10 cellular contexts compared by ENCODE assay signal in the genomic region with DNA sequence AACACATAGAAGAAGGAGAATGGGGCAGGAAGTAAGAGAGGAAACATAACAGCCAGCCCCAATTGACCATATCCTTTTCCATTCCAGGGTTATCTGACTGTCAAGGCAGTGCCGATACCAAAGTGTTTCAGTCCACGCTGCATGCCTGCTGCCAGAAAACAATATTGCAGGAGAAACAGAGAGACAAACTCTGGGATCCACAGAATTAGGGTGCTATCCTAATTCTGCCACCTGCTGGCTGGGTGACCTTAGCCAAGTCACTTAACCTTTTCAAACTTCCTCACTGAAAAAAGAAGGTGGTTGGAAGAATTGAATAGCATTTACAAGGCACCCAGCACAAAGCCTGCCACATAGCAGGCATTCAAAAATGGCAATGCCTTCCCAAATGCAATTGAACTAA. TPM values are rescaled to one million over a fixed set of nuclear protein-coding genes. Genes with fewer than 3 reads are reported as not detected.
DNase-seq lines count a peak whose midpoint lies in the region; ATAC-seq and TF ChIP-seq lines count a peak whose summit lies in the region.
"Had no signal": no experiment of that assay in that cellular context is flagged by ENCODE, and none has a peak within 500 bp of the region (broad histone marks: within the 10 kb centered on the region; RNA-seq: fewer than 3 reads in every experiment).

No MANE protein-coding gene starts in this region.

- ATAC-seq in activated naive CD8-positive, alpha-beta T cell treated with anti-CD3 and anti-CD28 coated beads, Interleukin-2, amount 50 U/mL, for 24 hours, result peak; percentile 7

- no peak overlapping the region for H3K9ac ChIP-seq in mammary epithelial cell (ENCODE audit: insufficient read depth, low read length)

- no peaks in the 10 kb centered on the region for H3K4me1 Mint-ChIP-seq in MCF 10A (ENCODE audit: insufficient read depth, unreplicated experiment)
- peaks cover 63% of the 10 kb centered on the region for H3K4me1 Mint-ChIP-seq in activated naive CD8-positive, alpha-beta T cell treated with anti-CD3 and anti-CD28 coated beads, Interleukin-2, amount 50 U/mL, for 24 hours

- H3K4me2 ChIP-seq in mammary epithelial cell (ENCODE audit: insufficient read depth, low read depth, low read length), result no peak overlapping the region
- H3K4me2 ChIP-seq in hepatocyte, result no peak overlapping the region

- H3K36me3 ChIP-seq in mammary epithelial cell (ENCODE audit: insufficient read depth, low read length) (peaks cover 8% of the 10 kb centered on the region), MG63 (no peaks in the 10 kb centered on the region), hepatocyte (replicated peaks; ENCODE audit: insufficient read depth, low read depth) (no peaks in the 10 kb centered on the region)

- H3K9me3 ChIP-seq in mammary epithelial cell (replicated peaks; ENCODE audit: insufficient read depth, low read length) (no peaks in the 10 kb centered on the region), MG63 (no peaks in the 10 kb centered on the region), hepatocyte (ENCODE audit: low read depth) (no peaks in the 10 kb centered on the region)
- H3K9me3 ChIP-seq: thyroid gland had no signal

- CTCF ChIA-PET in MCF 10A (lab: Yijun Ruan, JAX) (no interaction called here), mammary epithelial cell (lab: Charles Lee; ENCODE audit: low non-redundant PET) (no interaction called here), RWPE1 (lab: Yijun Ruan, JAX) (no interaction called here)

- no peaks in the 10 kb centered on the region for H3K9me2 ChIP-seq in hepatocyte (replicated peaks; ENCODE audit: insufficient read depth)

- intact Hi-C loops in MCF 10A (cut with micrococcal nuclease) (no loop called here), mammary epithelial cell (cut with micrococcal nuclease) (loop anchor here (1.0 kb wide), 1 partner anchor 118 kb away; no protein-coding TSS in a partner anchor)

- no peak overlapping the region for H3K4me3 Mint-ChIP-seq in MCF 10A (ENCODE audit: unreplicated experiment)
- H3K4me3 Mint-ChIP-seq in activated naive CD8-positive, alpha-beta T cell treated with anti-CD3 and anti-CD28 coated beads, Interleukin-2, amount 50 U/mL, for 24 hours, result no peak overlapping the region

- peak; percentile 11 for DNase-seq in MCF 10A (ENCODE audit: unreplicated experiment)
- no peak for DNase-seq in mammary epithelial cell
- peak; percentile 26 for DNase-seq in RPMI8226
- peak; percentile 45 for DNase-seq in activated naive CD8-positive, alpha-beta T cell treated with anti-CD3 and anti-CD28 coated beads, Interleukin-2, amount 50 U/mL, for 24 hours
- DNase-seq in stimulated activated naive CD4-positive, alpha-beta T cell treated with Interleukin-2 at 50 U/mL for 16 hours (lab: John Stamatoyannopoulos, UW), result peak; percentile 21
- DNase-seq in MG63, result no peak
- no peak for DNase-seq in RWPE1 (ENCODE audit: low spot score)
- DNase-seq in hepatocyte (ENCODE audit: low spot score), result no peak
- DNase-seq: hippocampal formation, thyroid gland had no signal

- H3K36me3 Mint-ChIP-seq in MCF 10A (ENCODE audit: insufficient read depth, unreplicated experiment), result peaks cover 73% of the 10 kb centered on the region
- peaks cover 46% of the 10 kb centered on the region for H3K36me3 Mint-ChIP-seq in activated naive CD8-positive, alpha-beta T cell treated with anti-CD3 and anti-CD28 coated beads, Interleukin-2, amount 50 U/mL, for 24 hours (ENCODE audit: low read depth)

- no peaks in the 10 kb centered on the region for H3K27me3 Mint-ChIP-seq in MCF 10A (ENCODE audit: insufficient read depth, unreplicated experiment)
- no peaks in the 10 kb centered on the region for H3K27me3 Mint-ChIP-seq in activated naive CD8-positive, alpha-beta T cell treated with anti-CD3 and anti-CD28 coated beads, Interleukin-2, amount 50 U/mL, for 24 hours

- in situ Hi-C loops in mammary epithelial cell (cut with MboI; ENCODE audit: low sequenced_read_pairs in 2 of 2), result no loop called here

- 96% methylated on average over 2 of the region's 2 CpGs for WGBS in mammary epithelial cell (ENCODE audit: low coverage, missing lambda C conversion rate)
- 100% methylated on average over 2 of the region's 2 CpGs for WGBS in hepatocyte (ENCODE audit: low lambda C conversion rate, missing lambda C conversion rate)

- TF ChIP-seq CTCF in MCF 10A (IDR thresholded peaks at IDR 0.05; ENCODE audit: unreplicated experiment), result no peak
- TF ChIP-seq CTCF in mammary epithelial cell (conservative IDR thresholded peaks at IDR 0.05 in 1 of 2, IDR thresholded peaks at IDR 0.05 in 1 of 2; ENCODE audit: extremely low read depth in 1 of 2, insufficient read depth in 1 of 2, low read depth in 1 of 2, low read length in 2 of 2), result peak in 1 of 2 donors; percentile 36
- TF ChIP-seq CTCF in RWPE1 (conservative IDR thresholded peaks at IDR 0.05; ENCODE audit: low read depth), result no peak
- TF ChIP-seq CTCF in hepatocyte (IDR thresholded peaks at IDR 0.05; ENCODE audit: poor library complexity), result no peak

- H3K4me1 ChIP-seq in mammary epithelial cell (ENCODE audit: insufficient read depth, low read length) (no peaks in the 10 kb centered on the region), hepatocyte (ENCODE audit: insufficient read depth) (peaks cover 25% of the 10 kb centered on the region)
- H3K4me1 ChIP-seq: thyroid gland had no signal

- no peak overlapping the region for H3K27ac Mint-ChIP-seq in MCF 10A (ENCODE audit: low read depth, unreplicated experiment)
- peak overlapping the region; percentile 9 for H3K27ac Mint-ChIP-seq in activated naive CD8-positive, alpha-beta T cell treated with anti-CD3 and anti-CD28 coated beads, Interleukin-2, amount 50 U/mL, for 24 hours

- no peaks in the 10 kb centered on the region for H4K20me1 ChIP-seq in mammary epithelial cell (ENCODE audit: insufficient read depth, low read length)
- no peaks in the 10 kb centered on the region for H4K20me1 ChIP-seq in hepatocyte (ENCODE audit: insufficient read depth, poor library complexity, severe bottlenecking)

- POLR2A ChIA-PET in MCF 10A (lab: Yijun Ruan, JAX) (no interaction called here), RWPE1 (lab: Yijun Ruan, JAX; ENCODE audit: low non-redundant PET) (no interaction called here)

- H3K79me2 ChIP-seq in mammary epithelial cell (ENCODE audit: insufficient read depth, low read length), result no peaks in the 10 kb centered on the region
- H3K79me2 ChIP-seq in hepatocyte, result no peaks in the 10 kb centered on the region

- H3K4me3 ChIP-seq in mammary epithelial cell (replicated peaks in 1 of 3; ENCODE audit: insufficient read depth in 1 of 3, low read depth in 2 of 3, low read length in 3 of 3) (no peak overlapping the region), MG63 (no peak overlapping the region), hepatocyte (no peak overlapping the region)
- H3K4me3 ChIP-seq: thyroid gland had no signal

- H3K9me3 Mint-ChIP-seq in MCF 10A (ENCODE audit: unreplicated experiment), result no peaks in the 10 kb centered on the region
- H3K9me3 Mint-ChIP-seq in activated naive CD8-positive, alpha-beta T cell treated with anti-CD3 and anti-CD28 coated beads, Interleukin-2, amount 50 U/mL, for 24 hours, result peaks cover 3% of the 10 kb centered on the region

- no peak overlapping the region for H3K27ac ChIP-seq in mammary epithelial cell (ENCODE audit: insufficient read depth, low read depth, low read length)
- H3K27ac ChIP-seq in RWPE1, result no peak overlapping the region
- H3K27ac ChIP-seq in hepatocyte, result no peak overlapping the region
- H3K27ac ChIP-seq: thyroid gland had no signal

- no peaks in the 10 kb centered on the region for H3K27me3 ChIP-seq in mammary epithelial cell (ENCODE audit: insufficient read depth, low read length)
- H3K27me3 ChIP-seq in MG63, result no peaks in the 10 kb centered on the region
- H3K27me3 ChIP-seq in hepatocyte, result no peaks in the 10 kb centered on the region
- H3K27me3 ChIP-seq: thyroid gland had no signal

- BruUV-seq in MCF 10A (replicated peaks; lab: Mats Ljungman, UMichigan) (no TSS peak), mammary epithelial cell (replicated peaks; lab: Mats Ljungman, UMichigan) (no TSS peak)

- dilution Hi-C loops in mammary epithelial cell (cut with HindIII; ENCODE audit: low sequenced_read_pairs), result loop anchor here (5.0 kb wide), 1 partner anchor 98 kb away; no protein-coding TSS in a partner anchor

- no peak overlapping the region for H2AFZ ChIP-seq in mammary epithelial cell (ENCODE audit: low read depth, low read length)
- no peak overlapping the region for H2AFZ ChIP-seq in hepatocyte

RNA-seq across cellular contexts. Expression of gene GLB1, which starts 32.0 kb away (rescaled TPM):
- total RNA-seq in MCF 10A (2022) (37.9 and 42.0 TPM in 2 replicates), mammary epithelial cell (10 to 100 TPM; 74.2 to 74.5 TPM), hepatocyte (174 and 251 TPM in 2 replicates)
- polyA plus RNA-seq in mammary epithelial cell (61.6 TPM), hepatocyte (163 and 176 TPM in 2 replicates)
- polyA minus RNA-seq in mammary epithelial cell, result 90.5 TPM
- 23.4 and 34.4 TPM in 2 replicates for total RNA-seq in MG63 (2014; rRNA removed; shearing (Covaris generic); ENCODE audit: low replicate concordance)

RNA-seq across cellular contexts. Expression of gene TMPPE, which starts 32.0 kb away (rescaled TPM):
- total RNA-seq in MCF 10A (2022) (5.5 and 8.6 TPM in 2 replicates), mammary epithelial cell (10 to 100 TPM; 10.3 to 10.7 TPM), hepatocyte (3.3 and 3.7 TPM in 2 replicates)
- polyA plus RNA-seq in mammary epithelial cell (4.4 TPM), hepatocyte (1.1 and 1.4 TPM in 2 replicates)
- polyA minus RNA-seq in mammary epithelial cell, result 21.8 TPM
- total RNA-seq in MG63 (2014; rRNA removed; shearing (Covaris generic); ENCODE audit: low replicate concordance), result 0.62 and 1.8 TPM in 2 replicates

RNA-seq across cellular contexts. Expression of gene CRTAP, which starts 48.9 kb away (rescaled TPM):
- 179 and 182 TPM in 2 replicates for total RNA-seq in MCF 10A (2022)
- total RNA-seq in mammary epithelial cell, result 100 to 1,000 TPM; 109 to 171 TPM
- polyA plus RNA-seq in mammary epithelial cell, result 143 TPM
- polyA minus RNA-seq in mammary epithelial cell, result 158 TPM
- total RNA-seq in MG63 (2014; rRNA removed; shearing (Covaris generic); ENCODE audit: low replicate concordance), result 258 and 273 TPM in 2 replicates
- total RNA-seq in hepatocyte, result 178 and 201 TPM in 2 replicates
- polyA plus RNA-seq in hepatocyte, result 125 and 127 TPM in 2 replicates

Comparison
In these comparisons a context has a peak if more than half of its experiments do, and no peak if none do; other contexts are left out.
1. DNase-seq: peak in MCF 10A (single experiment), RPMI8226 (single experiment), activated naive CD8-positive, alpha-beta T cell treated with anti-CD3 and anti-CD28 coated beads, Interleukin-2, amount 50 U/mL, for 24 hours (single experiment) and stimulated activated naive CD4-positive, alpha-beta T cell treated with Interleukin-2 at 50 U/mL for 16 hours (single experiment); none in mammary epithelial cell (single experiment), MG63 (single experiment), RWPE1 (single experiment) and hepatocyte (single experiment).